Comparison of ENCODE assay signal across 8 cellular contexts in the genomic region with DNA sequence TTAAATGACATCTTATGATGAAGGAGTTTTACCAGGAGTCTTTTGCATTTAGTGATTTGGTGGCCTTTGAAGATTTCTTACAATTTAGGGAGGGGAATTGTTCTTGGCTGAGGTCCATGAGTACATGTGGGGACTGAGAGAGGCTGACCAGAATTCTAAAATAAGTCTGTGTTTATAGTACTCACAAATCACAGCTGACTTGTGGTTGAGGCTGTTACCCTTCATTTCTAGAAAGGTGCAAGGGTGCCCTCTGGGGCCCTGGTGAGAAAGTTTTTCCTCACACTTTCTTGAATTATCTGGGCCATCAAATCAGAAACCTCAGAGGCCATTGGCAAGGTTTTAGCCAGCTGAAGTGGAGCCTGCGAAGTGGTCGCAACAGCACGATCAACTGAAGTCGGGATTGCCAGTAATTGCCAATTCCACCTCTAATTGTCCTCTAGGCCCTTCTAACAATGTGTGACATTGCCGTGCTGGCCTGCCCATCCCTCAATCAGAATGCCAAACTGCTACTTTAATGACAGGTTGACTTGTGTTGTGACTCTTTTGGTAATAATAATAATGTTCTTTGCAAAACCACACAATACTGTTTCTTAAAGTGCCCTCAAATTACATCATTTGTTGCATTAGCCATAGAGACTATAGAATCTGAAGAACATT.
DNase-seq lines count a peak whose midpoint lies in the region; ATAC-seq and TF ChIP-seq lines count a peak whose summit lies in the region.

No MANE protein-coding gene starts in this region.

- intact Hi-C loops in Caco-2 (cut with micrococcal nuclease; ENCODE audit: unreplicated experiment), result loop anchor here (1.0 to 5.0 kb wide), 2 partner anchors 126 to 318 kb away; no protein-coding TSS in a partner anchor
- intact Hi-C loops in heart left ventricle (cut with DNase I), result loop anchor here in 9 of 10 donors (1.0 to 5.0 kb wide), 9 partner anchors 73 to 323 kb away; no protein-coding TSS in a partner anchor

- peaks cover 3% of the 10 kb centered on the region; the same call in 1 of the 2 replicates for H3K9me3 ChIP-seq in Caco-2
- no peaks in the 10 kb centered on the region for H3K9me3 ChIP-seq in heart left ventricle

- H3K4me3 ChIP-seq in Caco-2 (ENCODE audit: low read depth, low read length) (no peak overlapping the region), heart left ventricle (no peak overlapping the region)

- WGBS in heart left ventricle, 4 donors, result 59 to 77% (median 70%) methylated on average over 5 of the region's 5 CpGs

- POLR2A ChIA-PET in Caco-2 (lab: Charles Lee), result no interaction called here

- no peaks in the 10 kb centered on the region for H3K27me3 ChIP-seq in Caco-2 (replicated peaks; ENCODE audit: control insufficient read depth, insufficient read depth, low read length)
- no peaks in the 10 kb centered on the region for H3K27me3 ChIP-seq in heart left ventricle

- H3K4me1 ChIP-seq in Caco-2 (0 out of 2 replicates have a peak, but pooled peaks cover 3% of the 10 kb centered on the region), heart left ventricle (peaks cover 0 to 18% (median 4%) of the 10 kb centered on the region in 12 donors)

- no peak for TF ChIP-seq POLR2A in heart left ventricle (IDR thresholded peaks at IDR 0.05)

- H3K27ac Mint-ChIP-seq in Caco-2 (ENCODE audit: unreplicated experiment), result peak overlapping the region; percentile 50

- H3K36me3 ChIP-seq in Caco-2 (ENCODE audit: control insufficient read depth, insufficient read depth, low read length), result no peaks in the 10 kb centered on the region
- no peaks in the 10 kb centered on the region for H3K36me3 ChIP-seq in heart left ventricle

- no peaks in the 10 kb centered on the region for H3K9me3 Mint-ChIP-seq in Caco-2 (ENCODE audit: unreplicated experiment)

- no peak overlapping the region for H3K27ac ChIP-seq in heart left ventricle

- H3K36me3 Mint-ChIP-seq in Caco-2 (ENCODE audit: insufficient read depth, unreplicated experiment), result no peaks in the 10 kb centered on the region

- TF ChIP-seq CTCF in Caco-2 (IDR thresholded peaks at IDR 0.05; ENCODE audit: insufficient read depth in 1 of 2, low read depth in 1 of 2, low read length in 1 of 2, severe bottlenecking in 1 of 2, unreplicated experiment in 1 of 2), result peak; percentile 59 to 68
- peak; percentile 36 to 80 (median 68) for TF ChIP-seq CTCF in heart left ventricle (IDR thresholded peaks at IDR 0.05)

- no peaks in the 10 kb centered on the region for H3K27me3 Mint-ChIP-seq in Caco-2 (ENCODE audit: insufficient read depth, unreplicated experiment)

- CTCF ChIA-PET in Caco-2 (lab: Charles Lee), result interaction anchor here (0.5 to 2.1 kb wide), 7 partner anchors 20 to 1289 kb away, joined by 3 to 8 read pairs (median 4); no protein-coding TSS in a partner anchor

- ATAC-seq in GM19351 (IDR thresholded peaks at IDR 0.05; ENCODE audit: unreplicated experiment), result peak; percentile 93
- peak; percentile 78 for ATAC-seq in HG03520 (IDR thresholded peaks at IDR 0.05; ENCODE audit: unreplicated experiment)
- ATAC-seq in heart left ventricle, result peak; percentile 69 to 94 (median 82)

- no peak overlapping the region for H3K4me3 Mint-ChIP-seq in Caco-2 (ENCODE audit: unreplicated experiment)

- BruUV-seq in Caco-2 (replicated peaks; lab: Mats Ljungman, UMichigan), result no TSS peak

- peak; percentile 54 to 69 for DNase-seq in Caco-2
- peak; percentile 9 for DNase-seq in UCSD-AML1 (lab: John Stamatoyannopoulos, UW; ENCODE audit: unreplicated experiment)
- DNase-seq in heart left ventricle, result peak; percentile 39 to 57 (median 47)
- peak; percentile 63 for DNase-seq in putamen (ENCODE audit: low spot score)
- no peak for DNase-seq in NCI-H128 (lab: John Stamatoyannopoulos, UW; ENCODE audit: unreplicated experiment)
- no peak for DNase-seq in NCI-H2029 (lab: John Stamatoyannopoulos, UW)

- peaks cover 7% of the 10 kb centered on the region for H3K4me1 Mint-ChIP-seq in Caco-2 (ENCODE audit: low read depth, unreplicated experiment)

Comparison
In these comparisons a context has a peak if more than half of its experiments do, and no peak if none do; other contexts are left out.
1. DNase-seq: peak in Caco-2 (2 of 2), UCSD-AML1 (single experiment), heart left ventricle (5 of 5) and putamen (single experiment); none in NCI-H128 (single experiment) and NCI-H2029 (single experiment).
2. Peak in every context shown above with its lines, with median percentiles within 50 percentile points of each other: ATAC-seq.